ENCODE assay signal across 2 cellular contexts in the genomic region with DNA sequence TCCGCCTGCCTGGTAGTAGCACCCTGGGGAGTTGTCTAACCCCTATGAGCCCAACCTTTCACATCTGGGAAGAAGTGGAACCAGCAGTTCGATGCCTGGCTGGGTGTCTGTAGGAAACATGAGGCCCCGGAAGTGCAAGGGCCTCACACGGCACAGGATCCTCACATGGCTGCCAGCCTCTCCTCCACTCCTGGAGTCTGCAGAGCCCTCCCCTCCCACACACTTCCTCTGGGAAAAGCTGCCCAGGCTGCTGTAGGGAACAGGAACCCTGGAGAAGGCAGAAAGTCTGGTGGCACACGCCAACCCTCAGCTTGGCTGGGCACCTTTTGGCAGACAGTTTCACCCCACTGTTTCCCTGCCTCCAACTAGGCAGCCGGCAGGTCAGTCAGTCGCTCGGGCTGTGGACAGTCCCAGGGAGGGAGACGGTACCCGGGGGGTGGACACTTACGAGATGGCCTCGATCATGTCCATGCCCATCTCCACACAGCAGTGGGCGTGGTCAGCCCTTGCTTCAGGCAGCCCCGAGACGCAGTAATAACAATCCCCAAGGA.
TF ChIP-seq lines count a peak whose summit lies in the region.

No MANE protein-coding gene starts in this region.

TF ChIP-seq in H1, 55 proteins besides CTCF, POLR2A, EP300 and RAD21:
- TF ChIP-seq YY1 (IDR thresholded peaks at IDR 0.05; ENCODE audit: low read depth, low read length), result no peak
- no peak for TF ChIP-seq TEAD4 (IDR thresholded peaks at IDR 0.05; ENCODE audit: low read depth, low read length)
- no peak for TF ChIP-seq CHD1 (IDR thresholded peaks at IDR 0.05; ENCODE audit: low read depth, low read length)
- TF ChIP-seq TAF7 (optimal IDR thresholded peaks at IDR 0.05; ENCODE audit: borderline replicate concordance, low read depth, low read length), result no peak
- no peak for TF ChIP-seq EGR1 (IDR thresholded peaks at IDR 0.05; ENCODE audit: borderline replicate concordance, low read depth, low read length)
- no peak for TF ChIP-seq RNF2 (IDR thresholded peaks at IDR 0.05; ENCODE audit: borderline replicate concordance, low read depth, low read length, missing control alignments, poor library complexity, severe bottlenecking)
- TF ChIP-seq PHF8 (conservative IDR thresholded peaks at IDR 0.05; ENCODE audit: low read depth, low read length), result no peak
- no peak for TF ChIP-seq FOSL1 (IDR thresholded peaks at IDR 0.05; ENCODE audit: insufficient read depth, low read depth, low read length)
- no peak for TF ChIP-seq ZNF274 (IDR thresholded peaks at IDR 0.05; ENCODE audit: borderline replicate concordance, extremely low read depth, low read length)

TF ChIP-seq in liver, 16 proteins besides CTCF, POLR2A, EP300 and RAD21:
- TF ChIP-seq EGR1 (IDR thresholded peaks at IDR 0.05; ENCODE audit: low read depth in 2 of 2) (no peak), RXRA (IDR thresholded peaks at IDR 0.05) (no peak), JUND (IDR thresholded peaks at IDR 0.05) (no peak), NR2F2 (IDR thresholded peaks at IDR 0.05) (peak; percentile 2)
TF ChIP-seq in liver: peak in this region for 1.
